28 cellular contexts compared by ENCODE assay signal in the genomic region with DNA sequence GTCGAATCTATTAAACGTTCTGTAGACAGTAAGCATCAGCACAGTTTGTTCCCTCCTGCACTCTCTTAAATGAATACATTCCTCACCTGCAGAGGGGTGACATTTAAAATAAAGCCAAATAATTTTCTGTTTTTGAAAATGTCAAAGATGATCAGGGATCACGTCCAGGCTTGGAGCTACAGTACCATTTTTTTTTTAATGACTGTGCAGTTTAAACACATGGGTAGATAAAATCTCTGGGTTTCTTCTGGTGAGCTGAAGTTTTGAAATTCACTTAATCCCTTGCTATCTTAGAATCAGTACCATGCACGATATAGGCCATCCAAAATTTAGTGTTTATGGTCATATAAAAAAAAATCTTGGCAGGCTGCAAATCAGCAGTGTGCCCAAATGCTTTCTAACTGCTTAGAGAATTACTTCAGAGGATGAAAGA. TPM values are rescaled to one million over a fixed set of nuclear protein-coding genes. Genes with fewer than 3 reads are reported as not detected.
"Had no signal": no experiment of that assay in that cellular context is flagged by ENCODE, and none has a peak within 500 bp of the region (broad histone marks: within the 10 kb centered on the region; RNA-seq: fewer than 3 reads in every experiment).

No MANE protein-coding gene starts in this region.

- H3K4me3 ChIP-seq: cardiac muscle cell, lower lobe of right lung, right lobe of liver, suprapubic skin, tibial nerve had no signal

- H3K4me3 Mint-ChIP-seq: activated naive CD4-positive, alpha-beta T cell treated with anti-CD3 and anti-CD28 coated beads for 36 hours; activated naive CD8-positive, alpha-beta T cell treated with anti-CD3 and anti-CD28 coated beads, Interleukin-2, amount 10 ng/mL, durations not matched to agents 7 days and 5 days; naive thymus-derived CD4-positive, alpha-beta T cell; neural crest cell; stimulated activated effector memory CD8-positive, alpha-beta T cell treated with anti-CD3 and anti-CD28 coated beads, Interleukin-12 subunit alpha, Interleukin-12 subunit beta, amount 100 ng/mL, for 72 hours; stimulated activated naive CD8-positive, alpha-beta T cell treated with anti-CD3 and anti-CD28 coated beads, Interleukin-15, amount 100 ng/mL, for 72 hours had no signal

- H3K4me1 Mint-ChIP-seq: activated naive CD8-positive, alpha-beta T cell treated with anti-CD3 and anti-CD28 coated beads, Interleukin-2, amount 10 ng/mL, durations not matched to agents 7 days and 5 days; naive thymus-derived CD4-positive, alpha-beta T cell; stimulated activated effector memory CD8-positive, alpha-beta T cell treated with anti-CD3 and anti-CD28 coated beads, Interleukin-12 subunit alpha, Interleukin-12 subunit beta, amount 100 ng/mL, for 72 hours; stimulated activated naive CD8-positive, alpha-beta T cell treated with anti-CD3 and anti-CD28 coated beads, Interleukin-15, amount 100 ng/mL, for 72 hours had no signal

- DNase-seq: activated CD4-positive, alpha-beta T cell treated with anti-CD3 and anti-CD28 coated beads for 4 hours; activated CD4-positive, alpha-beta T cell treated with anti-CD3 and anti-CD28 coated beads, Interleukin-2, amount 50 U/mL, for 48 hours; activated CD4-positive, CD25-positive, alpha-beta regulatory T cell; activated naive CD4-positive, alpha-beta T cell treated with anti-CD3 and anti-CD28 coated beads for 36 hours; activated naive CD8-positive, alpha-beta T cell treated with anti-CD3 and anti-CD28 coated beads, Interleukin-2, amount 10 ng/mL, durations not matched to agents 7 days and 5 days; activated T-cell treated with anti-CD3 and anti-CD28 coated beads, Interleukin-2, amount 50 U/mL, for 48 hours; cortex of kidney; foreskin fibroblast; kidney; lower lobe of right lung; naive thymus-derived CD4-positive, alpha-beta T cell; occipital lobe; right lobe of liver; small intestine; stimulated activated CD4-positive, alpha-beta T cell treated with anti-CD3 and anti-CD28 coated beads, Interleukin-2, amount 100 ng/mL, for 24 hours; stimulated activated naive CD8-positive, alpha-beta T cell treated with anti-CD3 and anti-CD28 coated beads, Interleukin-15, amount 100 ng/mL, for 72 hours; T1000 had no signal

- H3K36me3 Mint-ChIP-seq: activated naive CD8-positive, alpha-beta T cell treated with anti-CD3 and anti-CD28 coated beads, Interleukin-2, amount 10 ng/mL, durations not matched to agents 7 days and 5 days; naive thymus-derived CD4-positive, alpha-beta T cell; stimulated activated effector memory CD8-positive, alpha-beta T cell treated with anti-CD3 and anti-CD28 coated beads, Interleukin-12 subunit alpha, Interleukin-12 subunit beta, amount 100 ng/mL, for 72 hours had no signal

- H3K27ac Mint-ChIP-seq: activated naive CD4-positive, alpha-beta T cell treated with anti-CD3 and anti-CD28 coated beads for 36 hours; activated naive CD8-positive, alpha-beta T cell treated with anti-CD3 and anti-CD28 coated beads, Interleukin-2, amount 10 ng/mL, durations not matched to agents 7 days and 5 days; naive thymus-derived CD4-positive, alpha-beta T cell; stimulated activated effector memory CD8-positive, alpha-beta T cell treated with anti-CD3 and anti-CD28 coated beads, Interleukin-12 subunit alpha, Interleukin-12 subunit beta, amount 100 ng/mL, for 72 hours; stimulated activated naive CD8-positive, alpha-beta T cell treated with anti-CD3 and anti-CD28 coated beads, Interleukin-15, amount 100 ng/mL, for 72 hours had no signal

- H3K27ac ChIP-seq: cardiac muscle cell, lower lobe of right lung, right lobe of liver, suprapubic skin, tibial nerve had no signal

- H3K9me3 ChIP-seq: lower lobe of right lung, right lobe of liver, suprapubic skin, tibial nerve had no signal

- ATAC-seq: left lobe of liver; lower lobe of right lung; naive thymus-derived CD4-positive, alpha-beta T cell; right lobe of liver; stimulated activated effector memory CD8-positive, alpha-beta T cell treated with anti-CD3 and anti-CD28 coated beads, Interleukin-12 subunit alpha, Interleukin-12 subunit beta, amount 100 ng/mL, for 72 hours; stimulated activated naive CD8-positive, alpha-beta T cell treated with anti-CD3 and anti-CD28 coated beads, Interleukin-15, amount 100 ng/mL, for 72 hours had no signal

- H3K36me3 ChIP-seq: cardiac muscle cell, lower lobe of right lung, right lobe of liver, suprapubic skin, tibial nerve had no signal

- H3K27me3 Mint-ChIP-seq: activated naive CD8-positive, alpha-beta T cell treated with anti-CD3 and anti-CD28 coated beads, Interleukin-2, amount 10 ng/mL, durations not matched to agents 7 days and 5 days; stimulated activated naive CD8-positive, alpha-beta T cell treated with anti-CD3 and anti-CD28 coated beads, Interleukin-15, amount 100 ng/mL, for 72 hours had no signal

- H3K4me1 ChIP-seq: lower lobe of right lung, right lobe of liver, suprapubic skin, tibial nerve had no signal

- H3K27me3 ChIP-seq: cardiac muscle cell, right lobe of liver, suprapubic skin, tibial nerve had no signal

- H3K9me3 Mint-ChIP-seq: neural crest cell had no signal

RNA-seq across cellular contexts. Expression of gene PYDC2, which starts 12.8 kb away (rescaled TPM):
- total RNA-seq: activated CD8-positive, alpha-beta memory T cell treated with anti-CD3 and anti-CD28 coated beads for 36 hours; activated naive CD4-positive, alpha-beta T cell treated with anti-CD3 and anti-CD28 coated beads for 36 hours; activated naive CD8-positive, alpha-beta T cell treated with anti-CD3 and anti-CD28 coated beads, Interleukin-2, amount 10 ng/mL, durations not matched to agents 7 days and 5 days; cardiac muscle cell; cerebellum; epithelial cell of proximal tubule; glomerular endothelial cell; kidney; left lobe of liver; lower lobe of right lung; naive thymus-derived CD4-positive, alpha-beta T cell; neural crest cell; occipital lobe; right lobe of liver; suprapubic skin; tibial nerve; urinary bladder had no signal
